ENCODE assay signal across 8 cellular contexts in genomic region chr2:231199219-231199618, GRCh38. TPM values are rescaled to one million over a fixed set of nuclear protein-coding genes. Genes with fewer than 3 reads are reported as not detected.
DNase-seq lines count a peak whose midpoint lies in the region; ATAC-seq lines count a peak whose summit lies in the region.

No MANE protein-coding gene starts in this region.

- H3K27ac Mint-ChIP-seq in activated CD4-positive, alpha-beta T cell treated with anti-CD3 and anti-CD28 coated beads, Interleukin-2, amount 10 ng/mL, durations not matched to agents 24 days and 14 days = no peak overlapping the region
- H3K27ac Mint-ChIP-seq in activated T-helper 1 cell treated with anti-CD3 and anti-CD28 coated beads, Interleukin-12 subunit alpha, Interleukin-12 subunit beta, Interleukin-2, Interleukin-4 antibody, amounts not matched to agents 30 ng/mL and 10 ng/mL and 1 ng/mL, durations not matched to agents 14 hours and 24 hours and 36 hours = no peak overlapping the region

- no peak for DNase-seq in activated CD4-positive, alpha-beta T cell treated with anti-CD3 and anti-CD28 coated beads, Interleukin-2, amount 10 ng/mL, durations not matched to agents 24 days and 14 days
- no peak for DNase-seq in activated CD4-positive, alpha-beta T cell treated with anti-CD3 and anti-CD28 coated beads for 1 hour
- no peak for DNase-seq in activated T-helper 1 cell treated with anti-CD3 and anti-CD28 coated beads, Interleukin-12 subunit alpha, Interleukin-12 subunit beta, Interleukin-2, Interleukin-4 antibody, amounts not matched to agents 30 ng/mL and 10 ng/mL and 1 ng/mL, durations not matched to agents 14 hours and 24 hours and 36 hours (ENCODE audit: low spot score)
- DNase-seq in iris pigment epithelial cell (ENCODE audit: low read depth) (peak; percentile 55), HuH-7 (ENCODE audit: low spot score) (no peak), T-helper 9 cell (no peak)

- no peaks in the 10 kb centered on the region for H3K9me3 ChIP-seq in thymus (ENCODE audit: control insufficient read depth)

- no peaks in the 10 kb centered on the region for H3K9me3 Mint-ChIP-seq in activated CD4-positive, alpha-beta T cell treated with anti-CD3 and anti-CD28 coated beads, Interleukin-2, amount 10 ng/mL, durations not matched to agents 24 days and 14 days
- no peaks in the 10 kb centered on the region for H3K9me3 Mint-ChIP-seq in activated T-helper 1 cell treated with anti-CD3 and anti-CD28 coated beads, Interleukin-12 subunit alpha, Interleukin-12 subunit beta, Interleukin-2, Interleukin-4 antibody, amounts not matched to agents 30 ng/mL and 10 ng/mL and 1 ng/mL, durations not matched to agents 14 hours and 24 hours and 36 hours

- H3K27ac ChIP-seq in thymus (ENCODE audit: low read depth) = no peak overlapping the region

- no peaks in the 10 kb centered on the region for H3K36me3 ChIP-seq in thymus (ENCODE audit: control insufficient read depth, insufficient read depth)

- ATAC-seq in GM21737 (IDR thresholded peaks at IDR 0.05; ENCODE audit: unreplicated experiment) = no peak

- peak overlapping the region; percentile 89 for H3K4me3 ChIP-seq in thymus (ENCODE audit: low read length)

- WGBS in thymus = 73% methylated on average over 5 of the region's 5 CpGs

- H3K4me1 ChIP-seq in thymus (ENCODE audit: control insufficient read depth, insufficient read depth, low read length) = peaks cover 8% of the 10 kb centered on the region

- no peaks in the 10 kb centered on the region for H3K36me3 Mint-ChIP-seq in activated CD4-positive, alpha-beta T cell treated with anti-CD3 and anti-CD28 coated beads, Interleukin-2, amount 10 ng/mL, durations not matched to agents 24 days and 14 days (ENCODE audit: low read depth)
- no peaks in the 10 kb centered on the region for H3K36me3 Mint-ChIP-seq in activated T-helper 1 cell treated with anti-CD3 and anti-CD28 coated beads, Interleukin-12 subunit alpha, Interleukin-12 subunit beta, Interleukin-2, Interleukin-4 antibody, amounts not matched to agents 30 ng/mL and 10 ng/mL and 1 ng/mL, durations not matched to agents 14 hours and 24 hours and 36 hours (ENCODE audit: low read depth)

- peaks cover 13% of the 10 kb centered on the region for H3K4me1 Mint-ChIP-seq in activated CD4-positive, alpha-beta T cell treated with anti-CD3 and anti-CD28 coated beads, Interleukin-2, amount 10 ng/mL, durations not matched to agents 24 days and 14 days
- peaks cover 24% of the 10 kb centered on the region for H3K4me1 Mint-ChIP-seq in activated T-helper 1 cell treated with anti-CD3 and anti-CD28 coated beads, Interleukin-12 subunit alpha, Interleukin-12 subunit beta, Interleukin-2, Interleukin-4 antibody, amounts not matched to agents 30 ng/mL and 10 ng/mL and 1 ng/mL, durations not matched to agents 14 hours and 24 hours and 36 hours (ENCODE audit: low read depth)

- peak overlapping the region; percentile 93 for H3K4me3 Mint-ChIP-seq in activated CD4-positive, alpha-beta T cell treated with anti-CD3 and anti-CD28 coated beads, Interleukin-2, amount 10 ng/mL, durations not matched to agents 24 days and 14 days
- peak overlapping the region; percentile 85 for H3K4me3 Mint-ChIP-seq in activated T-helper 1 cell treated with anti-CD3 and anti-CD28 coated beads, Interleukin-12 subunit alpha, Interleukin-12 subunit beta, Interleukin-2, Interleukin-4 antibody, amounts not matched to agents 30 ng/mL and 10 ng/mL and 1 ng/mL, durations not matched to agents 14 hours and 24 hours and 36 hours

- H3K27me3 ChIP-seq in thymus (ENCODE audit: control insufficient read depth, insufficient read depth) = no peaks in the 10 kb centered on the region

- intact Hi-C loops in activated CD4-positive, alpha-beta T cell treated with anti-CD3 and anti-CD28 coated beads, Interleukin-2, amount 10 ng/mL, durations not matched to agents 24 days and 14 days (cut with micrococcal nuclease) = no loop called here
- intact Hi-C loops in activated T-helper 1 cell treated with anti-CD3 and anti-CD28 coated beads, Interleukin-12 subunit alpha, Interleukin-12 subunit beta, Interleukin-2, Interleukin-4 antibody, amounts not matched to agents 30 ng/mL and 10 ng/mL and 1 ng/mL, durations not matched to agents 14 hours and 24 hours and 36 hours (cut with micrococcal nuclease) = loop anchor here (10.0 kb wide), 1 partner anchor 94 kb away; no protein-coding TSS in a partner anchor

- H3K27me3 Mint-ChIP-seq in activated CD4-positive, alpha-beta T cell treated with anti-CD3 and anti-CD28 coated beads, Interleukin-2, amount 10 ng/mL, durations not matched to agents 24 days and 14 days = peaks cover 24% of the 10 kb centered on the region
- H3K27me3 Mint-ChIP-seq in activated T-helper 1 cell treated with anti-CD3 and anti-CD28 coated beads, Interleukin-12 subunit alpha, Interleukin-12 subunit beta, Interleukin-2, Interleukin-4 antibody, amounts not matched to agents 30 ng/mL and 10 ng/mL and 1 ng/mL, durations not matched to agents 14 hours and 24 hours and 36 hours (ENCODE audit: insufficient read depth) = peaks cover 23% of the 10 kb centered on the region

RNA-seq across cellular contexts. Expression of gene ARMC9, which starts 0.8 kb away (rescaled TPM):
- total RNA-seq in activated CD4-positive, alpha-beta T cell treated with anti-CD3 and anti-CD28 coated beads, Interleukin-2, amount 10 ng/mL, durations not matched to agents 24 days and 14 days = 5.9 and 6.4 TPM in 2 replicates
- total RNA-seq in activated T-helper 1 cell treated with anti-CD3 and anti-CD28 coated beads, Interleukin-12 subunit alpha, Interleukin-12 subunit beta, Interleukin-2, Interleukin-4 antibody, amounts not matched to agents 30 ng/mL and 10 ng/mL and 1 ng/mL, durations not matched to agents 14 hours and 24 hours and 36 hours = 2.2 and 3.8 TPM in 2 replicates
- polyA plus RNA-seq in thymus = 5.4 TPM
